Comparison of ENCODE assay signal across 8 cellular contexts in genomic region chr17:82232322-82232785, GRCh38. TPM values are rescaled to one million over a fixed set of nuclear protein-coding genes. Genes with fewer than 3 reads are reported as not detected.
DNase-seq lines count a peak whose midpoint lies in the region; ATAC-seq and TF ChIP-seq lines count a peak whose summit lies in the region.

No MANE protein-coding gene starts in this region.

- no peaks in the 10 kb centered on the region for H3K27me3 ChIP-seq in ACC112 (ENCODE audit: insufficient read depth, low read length)
- no peaks in the 10 kb centered on the region for H3K27me3 ChIP-seq in IMR-90 (ENCODE audit: control insufficient read depth, insufficient read depth, low read length)

- peaks cover 0 to 66% of the 10 kb centered on the region in 2 experiments; a peak in 2 of 4 replicates for H3K79me1 ChIP-seq in IMR-90 (ENCODE audit: low read depth in 1 of 2, low read length in 2 of 2)

- no peak overlapping the region for H3K4ac ChIP-seq in IMR-90 (ENCODE audit: low read depth, low read length)

- TF ChIP-seq POLR2A in IMR-90 (IDR thresholded peaks at IDR 0.05; ENCODE audit: low read depth, low read length): no peak

- H4K5ac ChIP-seq in IMR-90 (ENCODE audit: low read depth, low read length): no peak overlapping the region

- no peaks in the 10 kb centered on the region for H3K9me3 Mint-ChIP-seq in nephron progenitor cell

- no peak overlapping the region for H3K18ac ChIP-seq in IMR-90 (ENCODE audit: low read depth, low read length)

- POLR2A ChIA-PET in IMR-90 (lab: Charles Lee; ENCODE audit: unreplicated experiment): no interaction called here

- H3K9ac ChIP-seq in IMR-90 (ENCODE audit: low read depth, low read length): peak overlapping the region; percentile 91

- peaks cover 85% of the 10 kb centered on the region for H4K20me1 ChIP-seq in IMR-90 (ENCODE audit: insufficient read depth, low read length)

- in situ Hi-C loops in IMR-90 (cut with MboI; ENCODE audit: low sequenced_read_pairs): no loop called here
- in situ Hi-C loops in KBM-7 (cut with MboI; ENCODE audit: low pct_unique_long_range_greater_than_20kb, low sequenced_read_pairs): no loop called here

- H3K4me1 ChIP-seq in ACC112 (ENCODE audit: control insufficient read depth, insufficient read depth, low read length, unreplicated experiment): peaks cover 40% of the 10 kb centered on the region
- peaks cover 43% of the 10 kb centered on the region for H3K4me1 ChIP-seq in IMR-90 (ENCODE audit: control insufficient read depth, insufficient read depth, low read length)

- H2BK20ac ChIP-seq in IMR-90 (ENCODE audit: low read depth, low read length): no peak overlapping the region

- WGBS in IMR-90 (ENCODE audit: extremely low coverage in 2 of 2, insufficient read length in 1 of 2), 2 experiments: 82% methylated on average over 19 of the region's 20 CpGs; no CpG with 5 or more reads in 1 of the 2 experiments

- dilution Hi-C loops in IMR-90 (cut with HindIII; ENCODE audit: low sequenced_read_pairs, unreplicated experiment): no loop called here

- H3K27ac ChIP-seq in ACC112 (ENCODE audit: low read depth, low read length) (no peak overlapping the region), IMR-90 (ENCODE audit: insufficient read depth, low read length) (peak overlapping the region; percentile 91)

- no TSS peak for BruUV-seq in IMR-90 (replicated peaks; lab: Mats Ljungman, UMichigan)

- H3K4me3 ChIP-seq in ACC112 (ENCODE audit: low read depth, low read length) (peak overlapping the region; percentile 80), IMR-90 (ENCODE audit: insufficient read depth, low read depth, low read length) (peak overlapping the region; percentile 98), epithelial cell of proximal tubule (ENCODE audit: low read depth, low read length) (peak overlapping the region; percentile 98)

- peaks cover 3% of the 10 kb centered on the region for H3K27me3 Mint-ChIP-seq in nephron progenitor cell (ENCODE audit: low read depth, poor library complexity)

- CTCF ChIA-PET in IMR-90 (lab: Yijun Ruan, JAX): no interaction called here

- peaks cover 94% of the 10 kb centered on the region for H3K79me2 ChIP-seq in ACC112 (ENCODE audit: control insufficient read depth, insufficient read depth, low read length, unreplicated experiment)

- H3K4me2 ChIP-seq in IMR-90 (ENCODE audit: low read depth, low read length): peak overlapping the region; percentile 87

- DNase-seq in IMR-90 (no peak), epithelial cell of proximal tubule (ENCODE audit: low read depth) (no peak), nephron progenitor cell (no peak), KBM-7 (no peak)

- H4K91ac ChIP-seq in IMR-90 (ENCODE audit: insufficient read depth, low read depth, low read length): peak overlapping the region; percentile 25; the same call in 1 of the 2 replicates

- H2AFZ ChIP-seq in ACC112 (ENCODE audit: low read length, unreplicated experiment) (no peak overlapping the region), IMR-90 (replicated peaks; ENCODE audit: low read length, poor library complexity) (no peak overlapping the region)

- H2BK15ac ChIP-seq in IMR-90 (ENCODE audit: low read depth, low read length): no peak overlapping the region

- H2AK5ac ChIP-seq in IMR-90 (ENCODE audit: low read depth, low read length): peak overlapping the region; percentile 39; the same call in 1 of the 2 replicates

- no peak for TF ChIP-seq RAD21 in IMR-90 (IDR thresholded peaks at IDR 0.05; ENCODE audit: low read length)

- TF ChIP-seq CTCF in IMR-90 (conservative IDR thresholded peaks at IDR 0.05; ENCODE audit: low read depth, low read length): no peak
- TF ChIP-seq CTCF in epithelial cell of proximal tubule (conservative IDR thresholded peaks at IDR 0.05; ENCODE audit: low read depth, low read length): no peak
- no peak for TF ChIP-seq CTCF in nephron progenitor cell (IDR thresholded peaks at IDR 0.05)

- no peak overlapping the region for H3K14ac ChIP-seq in IMR-90 (replicated peaks; ENCODE audit: low read depth, low read length)

- H2BK5ac ChIP-seq in IMR-90 (ENCODE audit: low read depth, low read length, poor library complexity, severe bottlenecking): peak overlapping the region; percentile 79

- intact Hi-C loops in IMR-90 (cut with micrococcal nuclease): no loop called here

- H3K4me1 Mint-ChIP-seq in nephron progenitor cell: peaks cover 41% of the 10 kb centered on the region

- H3K56ac ChIP-seq in IMR-90 (ENCODE audit: extremely low read depth, insufficient read depth, low read length): no peak overlapping the region

- H3K23ac ChIP-seq in IMR-90 (ENCODE audit: low read depth, low read length): no peak overlapping the region

- H3K27ac Mint-ChIP-seq in nephron progenitor cell: no peak overlapping the region

- H2AK9ac ChIP-seq in IMR-90 (replicated peaks; ENCODE audit: low read depth, low read length, poor library complexity): peak overlapping the region; percentile 99

- peaks cover under 1% of the 10 kb centered on the region for H3K36me3 Mint-ChIP-seq in nephron progenitor cell (ENCODE audit: low read depth)

- H3K9me3 ChIP-seq in IMR-90 (ENCODE audit: control insufficient read depth, insufficient read depth, low read length): no peaks in the 10 kb centered on the region

- H3K9me1 ChIP-seq in IMR-90 (ENCODE audit: insufficient read depth, low read length): no peaks in the 10 kb centered on the region

- peak overlapping the region; percentile 54 for H3K4me3 Mint-ChIP-seq in nephron progenitor cell

- no peak overlapping the region for H2BK120ac ChIP-seq in IMR-90 (ENCODE audit: low read depth, low read length)

- no peak for ATAC-seq in IMR-90 (ENCODE audit: low read depth)
- ATAC-seq in esophagus mucosa: no peak
- ATAC-seq in GM19395 (IDR thresholded peaks at IDR 0.05; ENCODE audit: unreplicated experiment): no peak
- no peak for ATAC-seq in GM21526 (IDR thresholded peaks at IDR 0.05; ENCODE audit: low FRiP score, unreplicated experiment)

- H3K36me3 ChIP-seq in ACC112 (ENCODE audit: insufficient read depth, low read length) (peaks cover 19% of the 10 kb centered on the region; the same call in 1 of the 2 replicates), IMR-90 (ENCODE audit: control insufficient read depth, insufficient read depth, low read length) (peaks cover 34% of the 10 kb centered on the region)

- H4K8ac ChIP-seq in IMR-90 (ENCODE audit: low read depth in 2 of 2, low read length in 2 of 2): no peak overlapping the region

TF ChIP-seq in IMR-90, 13 proteins besides CTCF, POLR2A, EP300 and RAD21:
- TF ChIP-seq SMC3 (IDR thresholded peaks at IDR 0.05; ENCODE audit: low read depth, low read length): no peak
- no peak for TF ChIP-seq FOS (IDR thresholded peaks at IDR 0.05; ENCODE audit: low read depth, low read length)
- no peak for TF ChIP-seq MAZ (IDR thresholded peaks at IDR 0.05; ENCODE audit: borderline replicate concordance, low read depth, low read length)
- TF ChIP-seq BHLHE40 (IDR thresholded peaks at IDR 0.05; ENCODE audit: low read depth, low read length): no peak
- TF ChIP-seq NFE2L2 (IDR thresholded peaks at IDR 0.05; ENCODE audit: low read depth, low read length): no peak

RNA-seq across cellular contexts. Expression of gene SLC16A3, which starts 3.5 kb away (rescaled TPM):
- total RNA-seq in IMR-90 (2012; rRNA removed): 49.1 and 49.7 TPM in 2 replicates
- polyA plus RNA-seq in IMR-90 (2012; rRNA removed): 181 and 204 TPM in 2 replicates
- 128 and 499 TPM in 2 replicates for polyA plus RNA-seq in IMR-90 (2012; cell fraction: cytosol; rRNA removed)
- polyA plus RNA-seq in IMR-90 (2012; cell fraction: nucleus; rRNA removed; ENCODE audit: low replicate concordance): 77.3 and 325 TPM in 2 replicates
- 169 and 190 TPM in 2 replicates for total RNA-seq in epithelial cell of proximal tubule
- total RNA-seq in esophagus mucosa: 50.0 TPM

RNA-seq across cellular contexts. Expression of gene CCDC57, which starts 19.7 kb away (rescaled TPM):
- 6.9 and 7.3 TPM in 2 replicates for total RNA-seq in IMR-90 (2012; rRNA removed)
- 31.3 and 32.4 TPM in 2 replicates for polyA plus RNA-seq in IMR-90 (2012; rRNA removed)
- 5.1 and 6.2 TPM in 2 replicates for polyA plus RNA-seq in IMR-90 (2012; cell fraction: cytosol; rRNA removed)
- 259 and 322 TPM in 2 replicates for polyA plus RNA-seq in IMR-90 (2012; cell fraction: nucleus; rRNA removed; ENCODE audit: low replicate concordance)
- 10.5 and 10.8 TPM in 2 replicates for total RNA-seq in epithelial cell of proximal tubule
- 23.2 TPM for total RNA-seq in esophagus mucosa

RNA-seq across cellular contexts. Expression of gene CSNK1D, which starts 41.1 kb away (rescaled TPM):
- 38.3 and 47.1 TPM in 2 replicates for total RNA-seq in IMR-90 (2012; rRNA removed)
- polyA plus RNA-seq in IMR-90 (2012; rRNA removed): 144 and 186 TPM in 2 replicates
- polyA plus RNA-seq in IMR-90 (2012; cell fraction: cytosol; rRNA removed): 131 and 159 TPM in 2 replicates
- 373 and 817 TPM in 2 replicates for polyA plus RNA-seq in IMR-90 (2012; cell fraction: nucleus; rRNA removed; ENCODE audit: low replicate concordance)
- total RNA-seq in epithelial cell of proximal tubule: 32.0 and 54.1 TPM in 2 replicates
- 65.7 TPM for total RNA-seq in esophagus mucosa
